Comparison of ENCODE assay signal across 27 cellular contexts in the genomic region with DNA sequence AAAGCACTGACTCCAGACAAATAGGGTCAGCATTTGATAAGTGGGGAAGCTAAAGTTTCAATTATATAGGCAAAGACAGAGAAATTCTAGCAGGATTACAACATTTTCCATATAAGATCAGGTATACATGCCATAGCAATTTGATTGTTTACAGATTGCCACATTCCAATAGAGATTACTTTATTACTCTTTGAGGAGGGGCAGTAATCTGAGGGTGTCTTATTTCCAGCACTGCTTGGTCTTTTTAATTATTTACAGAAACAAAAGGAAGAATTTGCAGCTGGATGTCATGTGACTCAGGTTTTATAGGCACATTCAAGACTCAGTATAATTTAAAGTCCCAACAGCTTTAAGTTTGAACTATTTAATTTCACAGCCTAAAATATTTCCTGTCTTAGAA. TPM values are rescaled to one million over a fixed set of nuclear protein-coding genes. Genes with fewer than 3 reads are reported as not detected.
"Had no signal": no experiment of that assay in that cellular context is flagged by ENCODE, and none has a peak within 500 bp of the region (broad histone marks: within the 10 kb centered on the region; RNA-seq: fewer than 3 reads in every experiment).

No MANE protein-coding gene starts in this region.

- H3K36me3 ChIP-seq: ascending aorta, brain microvascular endothelial cell, esophagus muscularis mucosa, heart right ventricle, right atrium auricular region, spleen, suprapubic skin, tibial artery had no signal

- ATAC-seq: activated CD8-positive, alpha-beta memory T cell treated with anti-CD3 and anti-CD28 coated beads, Interleukin-2, amount 10 ng/mL, durations not matched to agents 7 days and 5 days; activated CD8-positive, alpha-beta T cell treated with anti-CD3 and anti-CD28 coated beads, Interleukin-2, amount 10 ng/mL, durations not matched to agents 7 days and 5 days; activated T-cell treated with anti-CD3 and anti-CD28 coated beads, Interleukin-2, amount 50 U/mL, for 72 hours; heart right ventricle; left ventricle myocardium superior; naive thymus-derived CD4-positive, alpha-beta T cell; T-cell had no signal

- H3K4me3 ChIP-seq: ascending aorta, esophagus muscularis mucosa, heart right ventricle, psoas muscle, right atrium auricular region, spleen, suprapubic skin, tibial artery had no signal

- H3K9ac ChIP-seq: parathyroid adenoma had no signal

- H3K27ac ChIP-seq: ascending aorta, brain microvascular endothelial cell, heart right ventricle, parathyroid adenoma, psoas muscle, right atrium auricular region, suprapubic skin, tibial artery had no signal

- DNase-seq: activated B cell treated with CpG ODN at 0.5 μM for 24 hours; activated CD4-positive, alpha-beta T cell treated with anti-CD3 and anti-CD28 coated beads, Interleukin-2, amount 50 U/mL, for 1 hour; activated CD8-positive, alpha-beta memory T cell treated with anti-CD3 and anti-CD28 coated beads, Interleukin-2, amount 10 ng/mL, durations not matched to agents 7 days and 5 days; activated CD8-positive, alpha-beta T cell treated with anti-CD3 and anti-CD28 coated beads, Interleukin-2, amount 10 ng/mL, durations not matched to agents 7 days and 5 days; activated naive CD4-positive, alpha-beta T cell treated with Interleukin-2 at 50 U/mL for 16 hours; activated naive CD8-positive, alpha-beta T cell treated with anti-CD3 and anti-CD28 coated beads for 36 hours; activated T-cell treated with anti-CD3 and anti-CD28 coated beads for 4 hours; activated T-cell treated with anti-CD3 and anti-CD28 coated beads, Interleukin-2, amount 50 U/mL, for 72 hours; brain microvascular endothelial cell; cortex of kidney; endodermal cell; foreskin melanocyte; heart right ventricle; left ventricle myocardium superior; naive thymus-derived CD4-positive, alpha-beta T cell; psoas muscle; spleen; stimulated activated naive CD4-positive, alpha-beta T cell; T-cell had no signal

- H3K9me3 ChIP-seq: ascending aorta, esophagus muscularis mucosa, heart right ventricle, psoas muscle, right atrium auricular region, suprapubic skin, tibial artery had no signal

- H2AFZ ChIP-seq: parathyroid adenoma had no signal

- H3K27me3 ChIP-seq: ascending aorta, brain microvascular endothelial cell, esophagus muscularis mucosa, right atrium auricular region, spleen, suprapubic skin, tibial artery had no signal

- H3K79me2 ChIP-seq: parathyroid adenoma had no signal

- H3K4me1 ChIP-seq: ascending aorta, esophagus muscularis mucosa, parathyroid adenoma, psoas muscle, right atrium auricular region, spleen, suprapubic skin, tibial artery had no signal

RNA-seq across cellular contexts. Expression of a gene that starts 42.5 kb away (rescaled TPM):
- total RNA-seq: activated B cell treated with CpG ODN at 0.5 μM for 24 hours; activated CD8-positive, alpha-beta memory T cell treated with anti-CD3 and anti-CD28 coated beads, Interleukin-2, amount 10 ng/mL, durations not matched to agents 7 days and 5 days; activated CD8-positive, alpha-beta T cell treated with anti-CD3 and anti-CD28 coated beads, Interleukin-2, amount 10 ng/mL, durations not matched to agents 7 days and 5 days; activated naive CD8-positive, alpha-beta T cell treated with anti-CD3 and anti-CD28 coated beads for 36 hours; activated T-cell treated with anti-CD3 and anti-CD28 coated beads, Interleukin-2, amount 50 U/mL, for 72 hours; cardiac septum; heart right ventricle; left ventricle myocardium superior; naive thymus-derived CD4-positive, alpha-beta T cell; psoas muscle; spleen; T-cell; T-helper 2 cell treated with Interferon-gamma antibody and Interleukin-4, amounts not matched to agents 100 ng/mL and 5 ng/mL, for 36 hours had no signal
